ENCODE assay signal across 9 cellular contexts in genomic region chr15:75049392-75049791, GRCh38. TPM values are rescaled to one million over a fixed set of nuclear protein-coding genes. Genes with fewer than 3 reads are reported as not detected.
DNase-seq lines count a peak whose midpoint lies in the region; ATAC-seq and TF ChIP-seq lines count a peak whose summit lies in the region.
"Had no signal": no experiment of that assay in that cellular context is flagged by ENCODE, and none has a peak within 500 bp of the region (broad histone marks: within the 10 kb centered on the region; RNA-seq: fewer than 3 reads in every experiment).

No MANE protein-coding gene starts in this region.

- H3K27ac Mint-ChIP-seq in brain: peak overlapping the region in 4 of 5 experiments; percentile 34 to 74 (median 61)

- H3K9me3 Mint-ChIP-seq in brain: no peaks in the 10 kb centered on the region

- peaks cover 64% of the 10 kb centered on the region for H3K4me1 ChIP-seq in testis

- peaks cover 56% of the 10 kb centered on the region for H3K4me1 Mint-ChIP-seq in brain

- 63 to 73% methylated on average over 8 to 11 of the region's 11 CpGs for whole genome bisulfite sequencing in testis, 2 donors

- TF ChIP-seq CTCF in brain (conservative IDR thresholded peaks at IDR 0.05) (no peak), testis (IDR thresholded peaks at IDR 0.05) (no peak), GM10248 (IDR thresholded peaks at IDR 0.05; ENCODE audit: control extremely low read depth, extremely low read depth, low read depth, missing control alignments) (no peak)

- no peak for TF ChIP-seq POLR2A in testis (IDR thresholded peaks at IDR 0.05)

- intact Hi-C loops in testis (cut with DNase I; ENCODE audit: low total_unique reads): no loop called here

- H3K36me3 Mint-ChIP-seq in brain: no peaks in the 10 kb centered on the region

- CTCF ChIA-PET in GM10248 (lab: Yijun Ruan, JAX): interaction anchor here (1.2 to 2.1 kb wide), 3 partner anchors 9 to 20 kb away, joined by 3 to 9 read pairs (median 4); no protein-coding TSS in a partner anchor

- H3K27ac ChIP-seq in testis: no peak overlapping the region

- H3K36me3 ChIP-seq in testis (ENCODE audit: low read depth, missing control alignments): no peaks in the 10 kb centered on the region

- no peaks in the 10 kb centered on the region for H3K27me3 ChIP-seq in testis

- no peak overlapping the region for H3K4me3 Mint-ChIP-seq in brain

- no peaks in the 10 kb centered on the region for H3K9me3 ChIP-seq in testis

- POLR2A ChIA-PET in GM10248 (lab: Yijun Ruan, JAX): no interaction called here

- no peak overlapping the region for H3K4me3 ChIP-seq in testis

- no peaks in the 10 kb centered on the region for H3K27me3 Mint-ChIP-seq in brain

- DNase-seq in NCI-H1105 (lab: John Stamatoyannopoulos, UW) (peak; percentile 74), kidney tubule cell (ENCODE audit: low spot score) (peak; percentile 70), testis (peak; percentile 88), GM10248 (ENCODE audit: extremely low spot score) (no peak)
- DNase-seq in activated naive CD4-positive, alpha-beta T cell treated with anti-CD3 and anti-CD28 coated beads, Interleukin-2, amount 50 U/mL, for 16 hours: no peak
- DNase-seq: activated CD4-positive, alpha-beta T cell treated with anti-CD3 and anti-CD28 coated beads, Interleukin-2, amount 50 U/mL, for 4 hours had no signal

- no peak for ATAC-seq in HG03045 (IDR thresholded peaks at IDR 0.05; ENCODE audit: unreplicated experiment)
- ATAC-seq in HG03135 (IDR thresholded peaks at IDR 0.05; ENCODE audit: unreplicated experiment): no peak

RNA-seq across cellular contexts. Expression of gene PPCDC, which starts 26.0 kb away (rescaled TPM):
- polyA plus RNA-seq in brain (ENCODE audit: insufficient read depth, low read depth, low replicate concordance) (17.9 TPM), testis (ENCODE audit: insufficient read depth, low read depth, low replicate concordance) (18.0 TPM)
- 10 to 100 TPM; 23.6 to 31.6 TPM for total RNA-seq in testis

RNA-seq across cellular contexts. Expression of gene SCAMP5, which starts 54.0 kb away (rescaled TPM):
- polyA plus RNA-seq in brain (ENCODE audit: insufficient read depth, low read depth, low replicate concordance) (146 TPM), testis (ENCODE audit: insufficient read depth, low read depth, low replicate concordance) (27.4 TPM)
- 10 to 100 TPM; 25.3 to 37.0 TPM for total RNA-seq in testis

Comparison
In these comparisons a context has a peak if more than half of its experiments do, and no peak if none do; other contexts are left out.
1. DNase-seq: peak in NCI-H1105 (single experiment), kidney tubule cell (single experiment) and testis (single experiment); none in GM10248 (single experiment) and activated naive CD4-positive, alpha-beta T cell treated with anti-CD3 and anti-CD28 coated beads, Interleukin-2, amount 50 U/mL, for 16 hours (single experiment).